ENCODE assay signal across 8 cellular contexts in genomic region chr6:36599791-36600209, GRCh38. TPM values are rescaled to one million over a fixed set of nuclear protein-coding genes. Genes with fewer than 3 reads are reported as not detected.
DNase-seq lines count a peak whose midpoint lies in the region; ATAC-seq and TF ChIP-seq lines count a peak whose summit lies in the region.

No MANE protein-coding gene starts in this region.

- peak overlapping the region; percentile 97 for H3K4me3 Mint-ChIP-seq in activated naive CD8-positive, alpha-beta T cell treated with anti-CD3 and anti-CD28 coated beads, Interleukin-2, amount 50 U/mL, for 24 hours

- peaks cover 99% of the 10 kb centered on the region for H3K36me3 Mint-ChIP-seq in activated naive CD8-positive, alpha-beta T cell treated with anti-CD3 and anti-CD28 coated beads, Interleukin-2, amount 50 U/mL, for 24 hours (ENCODE audit: low read depth)

- H3K4me2 ChIP-seq in BLaER1 treated with 17β-estradiol and CSF1 and Interleukin-3, amounts not matched to agents 10 nM and 100 nM: peak overlapping the region; percentile 94 to 99 (median 96)
- peak overlapping the region; percentile 81 for H3K4me2 ChIP-seq in SK-N-SH

- no peak overlapping the region for H2AFZ ChIP-seq in SK-N-SH (ENCODE audit: low read depth)

- no peak for TF ChIP-seq RAD21 in SK-N-SH (IDR thresholded peaks at IDR 0.05; ENCODE audit: low read length)

- CTCF ChIA-PET in SK-N-SH (lab: Yijun Ruan, JAX): interaction anchor here (1.0 to 8.3 kb wide), 4 partner anchors 8 to 81 kb away, joined by 3 to 46 read pairs (median 10); no protein-coding TSS in a partner anchor

- H3K9ac ChIP-seq in BLaER1 treated with 17β-estradiol and CSF1 and Interleukin-3, amounts not matched to agents 10 nM and 100 nM: peak overlapping the region in 9 of 11 experiments; percentile 29 to 99 (median 98); a peak in 14 of 22 replicates
- H3K9ac ChIP-seq in SK-N-SH: no peak overlapping the region
- H3K9ac ChIP-seq in iPS-18a (ENCODE audit: low read length): no peak overlapping the region

- peak overlapping the region; percentile 63 to 99 (median 88); a peak in 19 of 20 replicates for H3K4me3 ChIP-seq in BLaER1 treated with 17β-estradiol and CSF1 and Interleukin-3, amounts not matched to agents 10 nM and 100 nM
- H3K4me3 ChIP-seq in SK-N-SH (ENCODE audit: low read depth in 2 of 2, low read length in 1 of 2) (peak overlapping the region; percentile 10 to 58; a peak in 1 of 4 replicates), iPS-18a (ENCODE audit: low read length) (peak overlapping the region; percentile 99)

- H3K27me3 ChIP-seq in BLaER1 treated with 17β-estradiol and CSF1 and Interleukin-3, amounts not matched to agents 10 nM and 100 nM: no peaks in the 10 kb centered on the region
- no peaks in the 10 kb centered on the region for H3K27me3 ChIP-seq in SK-N-SH (ENCODE audit: insufficient read depth)
- no peaks in the 10 kb centered on the region for H3K27me3 ChIP-seq in iPS-18a (ENCODE audit: control insufficient read depth, insufficient read depth, low read length)

- no peaks in the 10 kb centered on the region for H3K9me2 ChIP-seq in SK-N-SH

- H3F3A ChIP-seq in SK-N-SH (replicated peaks; ENCODE audit: insufficient read depth): peaks cover 64% of the 10 kb centered on the region

- no peak for TF ChIP-seq EP300 in SK-N-SH (IDR thresholded peaks at IDR 0.05; ENCODE audit: borderline replicate concordance in 1 of 2, low read depth in 1 of 2, low read length in 1 of 2)

- WGBS in SK-N-SH (ENCODE audit: low lambda C conversion rate): 62% methylated on average over 14 of the region's 14 CpGs

- TF ChIP-seq CTCF in SK-N-SH (IDR thresholded peaks at IDR 0.05): no peak

- peak; percentile 89 for ATAC-seq in activated naive CD8-positive, alpha-beta T cell treated with anti-CD3 and anti-CD28 coated beads, Interleukin-2, amount 50 U/mL, for 24 hours
- ATAC-seq in GM21717 (IDR thresholded peaks at IDR 0.05; ENCODE audit: unreplicated experiment): no peak
- ATAC-seq in GM18517 (IDR thresholded peaks at IDR 0.05; ENCODE audit: unreplicated experiment): no peak

- peaks cover 75% of the 10 kb centered on the region for H3K4me1 Mint-ChIP-seq in activated naive CD8-positive, alpha-beta T cell treated with anti-CD3 and anti-CD28 coated beads, Interleukin-2, amount 50 U/mL, for 24 hours

- H3K36me3 ChIP-seq in BLaER1 treated with 17β-estradiol and CSF1 and Interleukin-3, amounts not matched to agents 10 nM and 100 nM: peaks cover 83 to 100% (median 96%) of the 10 kb centered on the region in 11 experiments
- H3K36me3 ChIP-seq in SK-N-SH (replicated peaks in 1 of 2; ENCODE audit: control insufficient read depth in 1 of 2, insufficient read depth in 2 of 2, low read length in 1 of 2) (peaks cover 82 to 98% of the 10 kb centered on the region in 2 experiments), iPS-18a (ENCODE audit: control insufficient read depth, low read depth, low read length) (peaks cover 96% of the 10 kb centered on the region)

- peaks cover 100% of the 10 kb centered on the region for H3K79me2 ChIP-seq in SK-N-SH (ENCODE audit: insufficient read depth)

- H4K20me1 ChIP-seq in BLaER1 treated with 17β-estradiol and CSF1 and Interleukin-3, amounts not matched to agents 10 nM and 100 nM: peaks cover 100% of the 10 kb centered on the region in 11 experiments
- peaks cover 100% of the 10 kb centered on the region for H4K20me1 ChIP-seq in SK-N-SH (ENCODE audit: insufficient read depth)

- no peak overlapping the region; a peak in 1 of 22 replicates for H3K27ac ChIP-seq in BLaER1 treated with 17β-estradiol and CSF1 and Interleukin-3, amounts not matched to agents 10 nM and 100 nM
- H3K27ac ChIP-seq in SK-N-SH (ENCODE audit: low read depth in 2 of 2, low read length in 1 of 2) (peak overlapping the region in 1 of 2 experiments; percentile 23; a peak in 1 of 4 replicates), iPS-18a (ENCODE audit: low read length) (no peak overlapping the region)

- peaks cover 62 to 78% (median 74%) of the 10 kb centered on the region in 10 experiments for H3K4me1 ChIP-seq in BLaER1 treated with 17β-estradiol and CSF1 and Interleukin-3, amounts not matched to agents 10 nM and 100 nM
- peaks cover 26 to 44% of the 10 kb centered on the region in 2 experiments for H3K4me1 ChIP-seq in SK-N-SH (ENCODE audit: control insufficient read depth in 1 of 2, insufficient read depth in 2 of 2, low read depth in 1 of 2, low read length in 1 of 2)
- H3K4me1 ChIP-seq in iPS-18a (ENCODE audit: control insufficient read depth, low read depth, low read length): peaks cover 5% of the 10 kb centered on the region

- POLR2A ChIA-PET in SK-N-SH (lab: Yijun Ruan, JAX): no interaction called here

- H3K9me3 Mint-ChIP-seq in activated naive CD8-positive, alpha-beta T cell treated with anti-CD3 and anti-CD28 coated beads, Interleukin-2, amount 50 U/mL, for 24 hours: no peaks in the 10 kb centered on the region

- no peaks in the 10 kb centered on the region for H3K27me3 Mint-ChIP-seq in activated naive CD8-positive, alpha-beta T cell treated with anti-CD3 and anti-CD28 coated beads, Interleukin-2, amount 50 U/mL, for 24 hours

- peaks cover 0 to 6% (median 0%) of the 10 kb centered on the region in 11 experiments; a peak in 2 of 22 replicates for H3K9me3 ChIP-seq in BLaER1 treated with 17β-estradiol and CSF1 and Interleukin-3, amounts not matched to agents 10 nM and 100 nM (replicated peaks in 1 of 11)
- H3K9me3 ChIP-seq in SK-N-SH (no peaks in the 10 kb centered on the region), iPS-18a (ENCODE audit: control insufficient read depth, low read depth, low read length) (no peaks in the 10 kb centered on the region)

- peak; percentile 51 for DNase-seq in SK-N-SH
- DNase-seq in activated naive CD8-positive, alpha-beta T cell treated with anti-CD3 and anti-CD28 coated beads, Interleukin-2, amount 50 U/mL, for 24 hours: peak; percentile 68
- DNase-seq in stimulated activated CD4-positive, alpha-beta T cell treated with anti-CD3 and anti-CD28 coated beads, Interleukin-1b, Interleukin-23, amount 100 ng/mL, for 4 hours (ENCODE audit: low read depth in 2 of 2): peak; percentile 23 to 33
- DNase-seq in HCEC 1CT: no peak

- H3K27ac Mint-ChIP-seq in activated naive CD8-positive, alpha-beta T cell treated with anti-CD3 and anti-CD28 coated beads, Interleukin-2, amount 50 U/mL, for 24 hours: peak overlapping the region; percentile 90

TF ChIP-seq in SK-N-SH, 30 proteins besides CTCF, POLR2A, EP300 and RAD21:
- TF ChIP-seq NFIC (IDR thresholded peaks at IDR 0.05; ENCODE audit: borderline replicate concordance) (no peak), POLR2AphosphoS5 (IDR thresholded peaks at IDR 0.05; ENCODE audit: low read depth, low read length) (0 out of 2 replicates have a peak, but pooled peaks have one; percentile 39), USF1 (IDR thresholded peaks at IDR 0.05; ENCODE audit: borderline replicate concordance, low read depth) (peak; percentile 90), USF2 (IDR thresholded peaks at IDR 0.05; ENCODE audit: borderline replicate concordance, low read depth, low read length) (peak; percentile 53; the same call in 1 of the 2 replicates), TEAD4 (IDR thresholded peaks at IDR 0.05; ENCODE audit: borderline replicate concordance, insufficient read depth) (no peak), RCOR1 (IDR thresholded peaks at IDR 0.05; ENCODE audit: low read length) (no peak)
- TF ChIP-seq, protein P1, sequence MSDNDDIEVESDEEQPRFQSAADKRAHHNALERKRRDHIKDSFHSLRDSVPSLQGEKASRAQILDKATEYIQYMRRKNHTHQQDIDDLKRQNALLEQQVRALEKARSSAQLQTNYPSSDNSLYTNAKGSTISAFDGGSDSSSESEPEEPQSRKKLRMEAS (IDR thresholded peaks at IDR 0.05; ENCODE audit: low read depth): 0 out of 2 replicates have a peak, but pooled peaks have one; percentile 26

RNA-seq across cellular contexts. Expression of gene SRSF3, which starts 5.6 kb away (rescaled TPM):
- polyA plus RNA-seq in SK-N-SH (2012; rRNA removed): 330 and 351 TPM in 2 replicates
- 405 and 473 TPM in 2 replicates for polyA plus RNA-seq in SK-N-SH (2012; cell fraction: cytosol; rRNA removed)
- polyA plus RNA-seq in SK-N-SH (2012; cell fraction: nucleus; rRNA removed): 242 and 281 TPM in 2 replicates

RNA-seq across cellular contexts. Expression of gene STK38, which starts 52.5 kb away (rescaled TPM):
- 10.2 and 12.0 TPM in 2 replicates for polyA plus RNA-seq in SK-N-SH (2012; rRNA removed)
- polyA plus RNA-seq in SK-N-SH (2012; cell fraction: cytosol; rRNA removed): 11.0 and 11.9 TPM in 2 replicates
- polyA plus RNA-seq in SK-N-SH (2012; cell fraction: nucleus; rRNA removed): 13.5 and 27.9 TPM in 2 replicates

Comparison
In these comparisons a context has a peak if more than half of its experiments do, and no peak if none do; other contexts are left out.
1. H3K4me3 ChIP-seq: peak in every context shown above with its lines; median percentile 99 in iPS-18a; 88 in BLaER1 treated with 17β-estradiol and CSF1 and Interleukin-3, amounts not matched to agents 10 nM and 100 nM; 34 in SK-N-SH.
2. H3K9ac ChIP-seq: peak in BLaER1 treated with 17β-estradiol and CSF1 and Interleukin-3, amounts not matched to agents 10 nM and 100 nM (9 of 11); none in SK-N-SH (single experiment) and iPS-18a (single experiment).